8 cellular contexts compared by ENCODE assay signal in the genomic region with DNA sequence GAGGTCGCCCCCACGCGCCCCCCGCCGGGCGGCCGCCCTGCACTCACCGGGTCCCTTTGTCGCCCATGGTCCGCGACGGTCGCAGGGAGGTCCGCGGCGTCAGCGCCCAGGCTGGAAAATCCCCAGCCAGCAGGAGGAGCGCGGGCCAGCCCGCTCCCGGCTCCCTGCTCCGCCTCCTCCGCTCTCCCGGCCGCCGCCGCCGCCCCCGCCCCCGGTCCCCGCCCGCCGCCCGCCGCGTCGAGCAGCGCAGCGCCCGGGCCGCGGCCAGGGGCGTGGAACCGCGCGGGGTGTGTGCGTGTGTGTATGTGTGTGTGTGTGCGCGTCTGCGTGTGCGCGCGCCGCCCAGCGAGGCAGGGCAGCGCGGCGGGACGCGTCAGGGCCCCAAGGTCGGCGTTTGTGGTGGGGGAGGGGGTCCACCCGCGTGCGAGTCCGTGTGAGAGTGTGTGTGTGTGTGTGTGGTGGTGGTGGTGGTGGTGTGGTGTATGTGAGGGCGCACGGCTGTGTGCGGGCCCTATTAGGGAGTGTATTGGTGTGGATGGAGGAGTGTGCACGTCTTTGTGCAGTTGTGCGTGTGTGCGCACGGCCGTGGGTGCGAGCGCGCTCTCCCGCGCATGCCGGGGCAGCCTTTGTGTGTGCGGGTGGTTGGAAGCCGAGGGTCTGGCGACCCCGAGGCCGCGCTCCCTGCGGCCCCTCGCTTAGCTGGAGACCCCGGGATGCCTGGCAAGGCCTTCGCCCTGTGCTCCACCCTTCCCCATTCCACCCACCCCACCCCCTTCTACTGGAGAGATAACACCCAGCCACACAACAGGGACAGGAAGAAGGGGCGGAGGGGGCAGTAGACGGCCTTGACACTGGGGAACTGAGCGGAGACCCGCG. TPM values are rescaled to one million over a fixed set of nuclear protein-coding genes. Genes with fewer than 3 reads are reported as not detected.
DNase-seq lines count a peak whose midpoint lies in the region; ATAC-seq lines count a peak whose summit lies in the region.

A gene (minus strand): TSS at position 121 of the 876 bp plus-strand sequence. CDS start 54 bp downstream, at position 67.

- peak; percentile 77 for DNase-seq in DMS53 treated with DMSO at 0.1 percent for 48 hours (lab: John Stamatoyannopoulos, UW; ENCODE audit: unreplicated experiment)
- DNase-seq in LHCN-M2 (ENCODE audit: low read depth), result peak; percentile 38
- DNase-seq in activated CD4-positive, CD25-positive, alpha-beta regulatory T cell treated with anti-CD3 and anti-CD28 coated beads, Interleukin-2, amount 50 U/mL, for 72 hours, result peak; percentile 67
- DNase-seq in left lobe of liver (ENCODE audit: low spot score), result peak; percentile 67
- DNase-seq in stimulated activated CD4-positive, alpha-beta T cell treated with anti-CD3 and anti-CD28 coated beads, Interleukin-1b, Interleukin-23, amount 100 ng/mL, for 48 hours, result peak; percentile 36

- peak; percentile 82 for ATAC-seq in left lobe of liver
- ATAC-seq in GM18498 (IDR thresholded peaks at IDR 0.05; ENCODE audit: unreplicated experiment), result no peak
- no peak for ATAC-seq in HG03460 (IDR thresholded peaks at IDR 0.05; ENCODE audit: unreplicated experiment)

- H3K27ac ChIP-seq in cingulate gyrus (ENCODE audit: low read depth, low read length), result peak within 1 kb of the TSS; percentile 89

RNA-seq across cellular contexts. Expression of the gene that starts here (rescaled TPM):
- 16.7 and 22.4 TPM in 2 replicates for total RNA-seq in LHCN-M2 (2014; rRNA removed)
- polyA plus RNA-seq in LHCN-M2 (2012), result 20.4 TPM
- 9.3 TPM for total RNA-seq in left lobe of liver
